1 cellular context compared by ENCODE assay signal in genomic region chr1:238318294-238318908, GRCh38.
TF ChIP-seq lines count a peak whose summit lies in the region.

No MANE protein-coding gene starts in this region.

TF ChIP-seq in liver, 16 proteins besides CTCF, POLR2A, EP300 and RAD21 (continued from another document):
- TF ChIP-seq TAF1 (conservative IDR thresholded peaks at IDR 0.05) (no peak), YY1 (IDR thresholded peaks at IDR 0.05) (peak; percentile 10), JUND (IDR thresholded peaks at IDR 0.05) (no peak)
